In the genomic region with DNA sequence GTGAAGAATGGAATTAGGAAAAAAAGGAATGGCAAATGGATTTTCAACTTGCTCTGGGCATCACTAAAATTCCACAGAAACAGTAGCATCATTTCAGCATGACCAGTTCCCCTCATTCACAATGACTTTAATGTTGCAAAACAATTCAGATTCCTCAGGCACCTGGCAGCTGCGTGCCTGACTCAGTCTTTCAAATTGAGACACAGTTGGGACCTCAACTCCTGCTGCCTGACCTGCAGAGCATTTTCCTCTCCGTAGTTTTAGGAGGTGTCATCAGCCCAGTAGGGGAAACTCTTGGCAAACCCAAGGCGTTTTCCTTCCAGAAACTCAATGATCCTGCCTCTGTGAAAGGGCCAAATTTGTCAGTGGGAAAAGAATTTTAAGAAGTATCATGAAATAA, we compare ENCODE assay signal across 13 cellular contexts.
DNase-seq lines count a peak whose midpoint lies in the region; ATAC-seq and TF ChIP-seq lines count a peak whose summit lies in the region.
"Had no signal": no experiment of that assay in that cellular context is flagged by ENCODE, and none has a peak within 500 bp of the region (broad histone marks: within the 10 kb centered on the region; RNA-seq: fewer than 3 reads in every experiment).

No MANE protein-coding gene starts in this region.

- H3K27me3 Mint-ChIP-seq in effector memory CD8-positive, alpha-beta T cell = peaks cover 0 to 9% of the 10 kb centered on the region in 2 donors
- H3K27me3 Mint-ChIP-seq: activated CD4-positive, alpha-beta memory T cell treated with anti-CD3 and anti-CD28 coated beads, Interleukin-2, amount 10 ng/mL, durations not matched to agents 7 days and 5 days had no signal

- no peak overlapping the region for H3K4me3 Mint-ChIP-seq in effector memory CD8-positive, alpha-beta T cell
- H3K4me3 Mint-ChIP-seq: activated CD4-positive, alpha-beta memory T cell treated with anti-CD3 and anti-CD28 coated beads, Interleukin-2, amount 10 ng/mL, durations not matched to agents 7 days and 5 days had no signal

- TF ChIP-seq POLR2A in breast epithelium (IDR thresholded peaks at IDR 0.05) = no peak

- no peak overlapping the region for H3K4me3 ChIP-seq in breast epithelium
- H3K4me3 ChIP-seq in right cardiac atrium (ENCODE audit: low read length) = no peak overlapping the region
- H3K4me3 ChIP-seq in rectal smooth muscle tissue (ENCODE audit: low read length) = no peak overlapping the region
- H3K4me3 ChIP-seq: BLaER1 treated with 17β-estradiol and CSF1 and Interleukin-3, amounts not matched to agents 10 nM and 100 nM had no signal

- no peak overlapping the region for H3K27ac Mint-ChIP-seq in effector memory CD8-positive, alpha-beta T cell
- H3K27ac Mint-ChIP-seq: activated CD4-positive, alpha-beta memory T cell treated with anti-CD3 and anti-CD28 coated beads, Interleukin-2, amount 10 ng/mL, durations not matched to agents 7 days and 5 days had no signal

- H3K27me3 ChIP-seq in breast epithelium = no peaks in the 10 kb centered on the region
- no peaks in the 10 kb centered on the region for H3K27me3 ChIP-seq in right cardiac atrium (ENCODE audit: control insufficient read depth, insufficient read depth)
- H3K27me3 ChIP-seq in rectal smooth muscle tissue (ENCODE audit: control insufficient read depth, insufficient read depth, low read length) = no peaks in the 10 kb centered on the region
- H3K27me3 ChIP-seq: BLaER1 treated with 17β-estradiol and CSF1 and Interleukin-3, amounts not matched to agents 10 nM and 100 nM had no signal

- H3K27ac ChIP-seq in breast epithelium = peak overlapping the region; percentile 52 to 83
- no peak overlapping the region for H3K27ac ChIP-seq in right cardiac atrium (ENCODE audit: low read length)
- H3K27ac ChIP-seq in rectal smooth muscle tissue (ENCODE audit: low read depth, low read length) = peak overlapping the region; percentile 70
- H3K27ac ChIP-seq: BLaER1 treated with 17β-estradiol and CSF1 and Interleukin-3, amounts not matched to agents 10 nM and 100 nM had no signal

- no peak for TF ChIP-seq CTCF in breast epithelium (IDR thresholded peaks at IDR 0.05)

- H3K4me1 ChIP-seq in breast epithelium (no peaks in the 10 kb centered on the region), right cardiac atrium (ENCODE audit: control insufficient read depth, insufficient read depth, low read length) (peaks cover 6% of the 10 kb centered on the region), rectal smooth muscle tissue (ENCODE audit: control insufficient read depth, insufficient read depth, low read length) (peaks cover 17% of the 10 kb centered on the region)
- H3K4me1 ChIP-seq: BLaER1 treated with 17β-estradiol and CSF1 and Interleukin-3, amounts not matched to agents 10 nM and 100 nM had no signal

- ATAC-seq in right cardiac atrium (peak; percentile 70 to 88), GM21423 (IDR thresholded peaks at IDR 0.05; ENCODE audit: unreplicated experiment) (no peak)
- no peak for ATAC-seq in effector memory CD8-positive, alpha-beta T cell (replicated peaks)

- 39% methylated on average over 3 of the region's 3 CpGs for WGBS in right cardiac atrium

- H3K36me3 Mint-ChIP-seq in effector memory CD8-positive, alpha-beta T cell (ENCODE audit: insufficient read depth) = no peaks in the 10 kb centered on the region

- peak; percentile 54 for DNase-seq in ELR (ENCODE audit: low read depth)
- peak in 1 of 2 donors; percentile 59 for DNase-seq in breast epithelium (ENCODE audit: low spot score in 2 of 2)
- peak; percentile 54 to 78 (median 72) for DNase-seq in right cardiac atrium
- DNase-seq in NCI-H1105 (lab: John Stamatoyannopoulos, UW) = no peak
- DNase-seq in effector memory CD8-positive, alpha-beta T cell = no peak
- DNase-seq in NCI-H146 treated with DMSO at 0.1 percent for 48 hours (lab: John Stamatoyannopoulos, UW; ENCODE audit: unreplicated experiment) = no peak
- DNase-seq: activated CD4-positive, alpha-beta memory T cell treated with anti-CD3 and anti-CD28 coated beads, Interleukin-2, amount 10 ng/mL, durations not matched to agents 7 days and 5 days; kidney; NCI-H2081 treated with DMSO at 0.1 percent for 48 hours; SIG-M5 had no signal

- no peak overlapping the region for H3K9ac ChIP-seq in rectal smooth muscle tissue (ENCODE audit: low read length)
- H3K9ac ChIP-seq: BLaER1 treated with 17β-estradiol and CSF1 and Interleukin-3, amounts not matched to agents 10 nM and 100 nM had no signal

- intact Hi-C loops in breast epithelium (cut with DNase I; ENCODE audit: low total_unique reads) (no loop called here), right cardiac atrium (cut with DNase I) (no loop called here)

- H3K9me3 ChIP-seq in breast epithelium (no peaks in the 10 kb centered on the region), right cardiac atrium (ENCODE audit: control insufficient read depth, low read length) (no peaks in the 10 kb centered on the region)
- H3K9me3 ChIP-seq: BLaER1 treated with 17β-estradiol and CSF1 and Interleukin-3, amounts not matched to agents 10 nM and 100 nM had no signal

- H3K9me3 Mint-ChIP-seq in effector memory CD8-positive, alpha-beta T cell = no peaks in the 10 kb centered on the region
- H3K9me3 Mint-ChIP-seq: activated CD4-positive, alpha-beta memory T cell treated with anti-CD3 and anti-CD28 coated beads, Interleukin-2, amount 10 ng/mL, durations not matched to agents 7 days and 5 days had no signal

- H3K36me3 ChIP-seq in breast epithelium (no peaks in the 10 kb centered on the region), rectal smooth muscle tissue (ENCODE audit: control insufficient read depth, insufficient read depth, low read length) (no peaks in the 10 kb centered on the region)
- H3K36me3 ChIP-seq: BLaER1 treated with 17β-estradiol and CSF1 and Interleukin-3, amounts not matched to agents 10 nM and 100 nM had no signal

- no peaks in the 10 kb centered on the region for H3K4me1 Mint-ChIP-seq in effector memory CD8-positive, alpha-beta T cell (ENCODE audit: low read depth in 2 of 2)
- H3K4me1 Mint-ChIP-seq: activated CD4-positive, alpha-beta memory T cell treated with anti-CD3 and anti-CD28 coated beads, Interleukin-2, amount 10 ng/mL, durations not matched to agents 7 days and 5 days had no signal

Comparison
In these comparisons a context has a peak if more than half of its experiments do, and no peak if none do; other contexts are left out.
1. DNase-seq: peak in ELR (single experiment) and right cardiac atrium (3 of 3); none in NCI-H1105 (single experiment), effector memory CD8-positive, alpha-beta T cell (0 of 3) and NCI-H146 treated with DMSO at 0.1 percent for 48 hours (single experiment).
2. ATAC-seq: peak in right cardiac atrium (2 of 2); none in GM21423 (single experiment) and effector memory CD8-positive, alpha-beta T cell (single experiment).